4 cellular contexts compared by ENCODE assay signal in genomic region chr1:6428453-6428852, GRCh38. TPM values are rescaled to one million over a fixed set of nuclear protein-coding genes. Genes with fewer than 3 reads are reported as not detected.
"Had no signal": no experiment of that assay in that cellular context is flagged by ENCODE, and none has a peak within 500 bp of the region (broad histone marks: within the 10 kb centered on the region; RNA-seq: fewer than 3 reads in every experiment).

No MANE protein-coding gene starts in this region.

RNA-seq across cellular contexts. Expression of gene ESPN, which starts 3.9 kb away (rescaled TPM):
- total RNA-seq: fibroblast of lung, fibroblast of villous mesenchyme had no signal
- polyA plus RNA-seq: fibroblast of lung had no signal

RNA-seq across cellular contexts. Expression of gene HES2, which starts 8.7 kb away (rescaled TPM):
- total RNA-seq: activated B cell treated with CpG ODN at 0.5 μM for 24 hours; activated T-cell treated with anti-CD3 and anti-CD28 coated beads, Interleukin-2, amount 50 U/mL, for 4 hours had no signal
- polyA plus RNA-seq: fibroblast of lung had no signal
